Comparison of ENCODE assay signal across 27 cellular contexts in genomic region chr11:42077794-42078193, GRCh38.
"Had no signal": no experiment of that assay in that cellular context is flagged by ENCODE, and none has a peak within 500 bp of the region (broad histone marks: within the 10 kb centered on the region; RNA-seq: fewer than 3 reads in every experiment).

No MANE protein-coding gene starts in this region.

- DNase-seq: stimulated activated CD4-positive, alpha-beta T cell treated with anti-CD3 and anti-CD28 coated beads, Interleukin-2, amount 100 ng/mL, for 48 hours; stimulated activated CD4-positive, alpha-beta T cell treated with anti-CD3 and anti-CD28 coated beads, Interleukin-4, amount 100 ng/mL, for 1 hour; stimulated activated CD4-positive, alpha-beta T cell treated with anti-CD3 and anti-CD28 coated beads, Interleukin-4, amount 100 ng/mL, for 24 hours; stimulated activated CD4-positive, alpha-beta T cell treated with anti-CD3 and anti-CD28 coated beads, Interleukin-4, amount 100 ng/mL, for 4 hours; stimulated activated CD8-positive, alpha-beta memory T cell treated with anti-CD3 and anti-CD28 coated beads, Interleukin-4, amount 100 ng/mL, for 48 hours; stimulated activated naive B cell treated with anti-CD40 and anti-IgM and Interleukin-4, amounts not matched to agents 10 μg/mL and 1 μg/mL and 100 μg/mL, for 72 hours; stimulated activated naive CD4-positive, alpha-beta T cell; stimulated activated naive CD4-positive, alpha-beta T cell treated with Interleukin-2 at 50 U/mL for 16 hours; stimulated activated naive CD8-positive, alpha-beta T cell treated with anti-CD3 and anti-CD28 coated beads, Interleukin-15, amount 100 ng/mL, for 72 hours; stimulated activated naive CD8-positive, alpha-beta T cell treated with anti-CD3 and anti-CD28 coated beads, Interleukin-15, Interleukin-2, amounts not matched to agents 100 U/mL and 50 U/mL, for 24 hours; stomach; substantia nigra; testis; thyroid gland; tibial artery; transverse colon; trophoblast cell; upper lobe of left lung; upper lobe of right lung; uterus had no signal

- H3K4me3 ChIP-seq: stomach, suprapubic skin, testis, thoracic aorta, thyroid gland, tibial artery, tibial nerve, transverse colon, upper lobe of left lung, upper lobe of right lung, uterus, vagina had no signal

- FAIRE-seq: urothelium cell line had no signal

- ATAC-seq: stimulated activated effector memory CD8-positive, alpha-beta T cell treated with anti-CD3 and anti-CD28 coated beads, Interleukin-12 subunit alpha, Interleukin-12 subunit beta, amount 100 ng/mL, for 72 hours; stimulated activated memory B cell treated with anti-CD40 and anti-IgM and Interleukin-4, amounts not matched to agents 10 μg/mL and 1 μg/mL and 100 μg/mL, for 72 hours; stimulated activated naive B cell treated with anti-CD40 and anti-IgM and Interleukin-4, amounts not matched to agents 10 μg/mL and 1 μg/mL and 100 μg/mL, for 72 hours; stimulated activated naive CD8-positive, alpha-beta T cell treated with anti-CD3 and anti-CD28 coated beads, Interleukin-15, amount 100 ng/mL, for 72 hours; stimulated activated naive CD8-positive, alpha-beta T cell treated with anti-CD3 and anti-CD28 coated beads, Interleukin-15, Interleukin-2, amounts not matched to agents 100 U/mL and 50 U/mL, for 24 hours; upper lobe of right lung had no signal

- H3K27me3 ChIP-seq: stomach, suprapubic skin, testis, thyroid gland, tibial artery, tibial nerve, transverse colon, upper lobe of left lung, upper lobe of right lung, uterus, vagina had no signal

- H3K9me3 ChIP-seq: stomach, suprapubic skin, testis, thoracic aorta, thyroid gland, tibial artery, tibial nerve, transverse colon, upper lobe of left lung, upper lobe of right lung, uterus, vagina had no signal

- H3K4me1 ChIP-seq: stomach, suprapubic skin, testis, thyroid gland, tibial artery, tibial nerve, transverse colon, upper lobe of left lung, upper lobe of right lung, uterus, vagina had no signal

- H3K36me3 ChIP-seq: stomach, suprapubic skin, thoracic aorta, thyroid gland, tibial artery, tibial nerve, transverse colon, upper lobe of left lung, upper lobe of right lung, uterus, vagina had no signal

- H3K27ac ChIP-seq: stomach, suprapubic skin, testis, thoracic aorta, thyroid gland, tibial artery, tibial nerve, transverse colon, upper lobe of left lung, upper lobe of right lung, uterus, vagina had no signal
